Comparison of ENCODE assay signal across 29 cellular contexts in the genomic region with DNA sequence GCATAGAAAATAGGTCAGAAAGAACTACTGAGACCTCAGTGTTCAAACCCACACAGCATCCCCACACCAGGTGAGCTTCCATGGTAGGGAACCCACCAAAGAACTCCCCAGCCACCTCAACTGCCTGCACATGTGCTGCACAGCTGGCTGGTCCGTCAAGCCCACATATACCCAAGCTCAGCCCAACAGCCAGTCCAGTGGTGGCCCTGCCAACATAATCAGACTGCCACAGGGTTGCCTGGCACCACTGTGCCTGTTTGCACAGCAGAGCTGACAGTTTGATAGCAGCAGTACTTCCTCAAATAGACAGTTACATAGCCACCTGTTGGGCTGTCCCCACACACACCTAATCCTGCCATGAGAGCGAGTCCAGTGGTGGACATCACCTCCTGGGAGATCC.
"Had no signal": no experiment of that assay in that cellular context is flagged by ENCODE, and none has a peak within 500 bp of the region (broad histone marks: within the 10 kb centered on the region; RNA-seq: fewer than 3 reads in every experiment).

No MANE protein-coding gene starts in this region.

- H3K4me3 ChIP-seq: ascending aorta, cardiac muscle cell had no signal

- DNase-seq: activated B cell treated with CpG ODN at 0.5 μM for 24 hours; activated CD4-positive, alpha-beta memory T cell treated with anti-CD3 and anti-CD28 coated beads for 36 hours; activated CD4-positive, alpha-beta T cell treated with anti-CD3 and anti-CD28 coated beads for 4 hours; activated CD4-positive, alpha-beta T cell treated with anti-CD3 and anti-CD28 coated beads, Interleukin-2, amount 10 ng/mL, durations not matched to agents 24 days and 14 days; activated CD4-positive, alpha-beta T cell treated with anti-CD3 and anti-CD28 coated beads, Interleukin-2, amount 50 U/mL, for 1 hour; activated CD4-positive, alpha-beta T cell treated with anti-CD3 and anti-CD28 coated beads, Interleukin-2, amount 50 U/mL, for 4 hours; activated CD4-positive, CD25-positive, alpha-beta regulatory T cell treated with anti-CD3 and anti-CD28 coated beads, Interleukin-2, amount 50 U/mL, for 72 hours; activated CD8-positive, alpha-beta memory T cell treated with anti-CD3 and anti-CD28 coated beads, Interleukin-2, amount 50 U/mL, for 4 hours; activated CD8-positive, alpha-beta T cell treated with anti-CD3 and anti-CD28 coated beads for 36 hours; activated effector memory CD4-positive, alpha-beta T cell treated with anti-CD3 and anti-CD28 coated beads, Interleukin-2, amount 50 U/mL, for 16 hours; activated gamma-delta T cell treated with Interleukin-2 at 50 U/mL for 16 hours; activated naive CD4-positive, alpha-beta T cell; activated naive CD4-positive, alpha-beta T cell treated with anti-CD3 and anti-CD28 coated beads, Interleukin-2, amount 10 ng/mL, durations not matched to agents 7 days and 5 days; activated naive CD8-positive, alpha-beta T cell treated with anti-CD3 and anti-CD28 coated beads, Interleukin-2, amount 10 ng/mL, durations not matched to agents 7 days and 5 days; activated naive CD8-positive, alpha-beta T cell treated with anti-CD3 and anti-CD28 coated beads, Interleukin-2, amount 50 U/mL, for 24 hours; activated T-cell treated with anti-CD3 and anti-CD28 coated beads for 4 hours; activated T-cell treated with anti-CD3 and anti-CD28 coated beads, Interleukin-2, amount 50 U/mL, for 1 hour; activated T-cell treated with anti-CD3 and anti-CD28 coated beads, Interleukin-2, amount 50 U/mL, for 4 hours; activated T-cell treated with anti-CD3 and anti-CD28 coated beads, Interleukin-2, amount 50 U/mL, for 72 hours; amygdala; anterior cingulate cortex; caudate nucleus; cerebellar nuclear complex; T-helper 1 cell; T-helper 2 cell; T-helper 9 cell had no signal

- H3K4me1 ChIP-seq: ascending aorta had no signal

- H3K27me3 ChIP-seq: ascending aorta, cardiac muscle cell had no signal

- H3K36me3 ChIP-seq: ascending aorta, cardiac muscle cell had no signal

- H3K27ac ChIP-seq: ascending aorta, cardiac muscle cell, VCaP had no signal
